In the genomic region with DNA sequence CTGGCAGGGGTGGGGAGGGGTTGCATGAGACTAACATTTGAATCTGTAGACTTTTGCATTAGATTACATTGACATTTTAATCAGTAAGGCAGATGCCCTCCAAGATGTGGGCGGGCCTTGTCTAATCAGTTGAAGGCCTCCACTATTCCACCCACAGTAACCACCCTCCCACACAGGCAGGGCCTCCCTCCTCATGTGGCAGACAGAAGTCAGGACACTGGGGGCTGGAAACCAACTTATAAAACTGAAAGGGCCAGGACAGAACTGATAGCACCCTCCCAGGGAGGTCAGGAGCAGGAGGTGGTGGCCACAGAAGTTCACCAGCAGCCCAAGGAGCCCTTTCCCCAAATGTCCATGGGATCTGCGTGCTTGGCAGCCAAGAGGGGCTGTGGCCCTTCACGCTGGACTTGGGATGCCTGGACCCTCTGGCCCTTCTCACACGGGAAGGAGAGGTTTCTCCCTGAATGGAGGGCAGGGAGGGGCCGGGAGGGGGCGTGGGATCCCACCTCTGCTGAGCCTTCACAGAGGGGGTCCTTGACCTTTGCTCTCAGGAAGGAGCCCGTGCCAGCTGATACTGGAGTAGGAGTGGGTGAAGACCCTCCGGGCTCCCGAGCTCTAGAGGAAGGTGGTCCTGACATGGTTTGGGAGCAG, we compare ENCODE assay signal across 1 cellular context.
TF ChIP-seq lines count a peak whose summit lies in the region.

No MANE protein-coding gene starts in this region.

TF ChIP-seq in K562, 482 proteins besides CTCF, POLR2A, EP300 and RAD21 (continued from another document):
- TF ChIP-seq TAL1 (IDR thresholded peaks at IDR 0.05) (peak; percentile 33; the same call in 1 of the 2 replicates), SMARCA4 (IDR thresholded peaks at IDR 0.05) (0 out of 2 replicates have a peak, but pooled peaks have one; percentile 19), SIN3A (IDR thresholded peaks at IDR 0.05; ENCODE audit: borderline replicate concordance in 2 of 2, control insufficient read depth in 1 of 2, low read depth in 2 of 2, low read length in 2 of 2) (0 out of 4 replicates have a peak, but pooled peaks of 1 of the 2 experiments have one; percentile 51), NR0B1 (IDR thresholded peaks at IDR 0.05; ENCODE audit: partially characterized antibody) (no peak), RBFOX2 (IDR thresholded peaks at IDR 0.05; ENCODE audit: low read depth, low read length) (peak; percentile 16; the same call in 1 of the 2 replicates), ZNF134 (CRISPR knock-in tag; conservative IDR thresholded peaks at IDR 0.05) (peak; percentile 100), MAZ (CRISPR knock-in tag; conservative IDR thresholded peaks at IDR 0.05 in 1 of 2, IDR thresholded peaks at IDR 0.05 in 1 of 2) (peak; percentile 17 to 44; a peak in 1 of 4 replicates), TCF3 (CRISPR knock-in tag; IDR thresholded peaks at IDR 0.05) (peak; percentile 64), LEF1 (IDR thresholded peaks at IDR 0.05) (no peak), NELFE (IDR thresholded peaks at IDR 0.05; ENCODE audit: insufficient read depth, insufficient read length) (no peak), SP2 (IDR thresholded peaks at IDR 0.05; ENCODE audit: extremely low read depth, low read depth, low read length, poor library complexity, severe bottlenecking) (no peak), CBFA2T3 (IDR thresholded peaks at IDR 0.05) (peak; percentile 77), MNT (conservative IDR thresholded peaks at IDR 0.05) (peak; percentile 8 to 45; a peak in 1 of 4 replicates), ZNF589 (CRISPR knock-in tag; IDR thresholded peaks at IDR 0.05; ENCODE audit: low read depth) (no peak)
